26 cellular contexts compared by ENCODE assay signal in the genomic region with DNA sequence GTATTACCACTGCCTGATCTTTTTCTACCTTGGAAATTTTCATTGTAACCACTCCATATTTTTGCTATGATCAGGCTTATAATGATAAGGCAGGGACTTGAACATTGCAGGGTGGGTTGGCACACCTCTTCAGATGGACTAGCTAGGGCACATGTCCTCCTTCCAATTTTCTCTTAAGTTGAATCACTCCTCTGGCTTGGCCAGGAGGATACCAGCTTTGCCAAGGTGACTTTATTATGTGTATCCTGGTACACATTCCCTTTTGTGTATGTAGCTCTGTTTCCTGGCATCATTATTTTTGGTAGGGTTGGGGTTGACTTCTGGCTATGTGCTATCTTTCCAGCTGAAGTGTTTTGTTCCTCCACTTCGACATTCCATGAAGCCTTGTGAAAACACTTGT. TPM values are rescaled to one million over a fixed set of nuclear protein-coding genes. Genes with fewer than 3 reads are reported as not detected.
DNase-seq lines count a peak whose midpoint lies in the region; ATAC-seq, FAIRE-seq and TF ChIP-seq lines count a peak whose summit lies in the region.
"Had no signal": no experiment of that assay in that cellular context is flagged by ENCODE, and none has a peak within 500 bp of the region (broad histone marks: within the 10 kb centered on the region; RNA-seq: fewer than 3 reads in every experiment).

No MANE protein-coding gene starts in this region.

- peak overlapping the region; percentile 70 for H3K27ac Mint-ChIP-seq in nephron progenitor cell
- H3K27ac Mint-ChIP-seq: CD14-positive monocyte; CD4-positive, alpha-beta memory T cell; CD4-positive, CD25-positive, alpha-beta regulatory T cell; CD8-positive, alpha-beta memory T cell had no signal

- TF ChIP-seq CTCF in liver (IDR thresholded peaks at IDR 0.05; ENCODE audit: low read depth, low read length, missing input control) (no peak), right lobe of liver (IDR thresholded peaks at IDR 0.05) (no peak), nephron progenitor cell (IDR thresholded peaks at IDR 0.05) (no peak), psoas muscle (IDR thresholded peaks at IDR 0.05) (no peak), sigmoid colon (IDR thresholded peaks at IDR 0.05) (no peak)

- ATAC-seq in right lobe of liver (no peak), psoas muscle (peak; percentile 42 to 85 (median 68)), GM19324 (IDR thresholded peaks at IDR 0.05; ENCODE audit: low FRiP score, unreplicated experiment) (no peak)

- TF ChIP-seq RAD21 in liver (IDR thresholded peaks at IDR 0.05): no peak

- H3K36me3 ChIP-seq in liver (ENCODE audit: control insufficient read depth in 4 of 4, insufficient read depth in 3 of 4, low read depth in 1 of 4, low read length in 3 of 4) (no peaks in the 10 kb centered on the region), right lobe of liver (no peaks in the 10 kb centered on the region), psoas muscle (ENCODE audit: insufficient read depth in 1 of 2, low read depth in 1 of 2) (no peaks in the 10 kb centered on the region), sigmoid colon (no peaks in the 10 kb centered on the region)
- H3K36me3 ChIP-seq: BE2C, BLaER1 had no signal

- DNase-seq in right lobe of liver (no peak), nephron progenitor cell (no peak), psoas muscle (no peak), urothelium cell line (ENCODE audit: low spot score) (no peak), COLO668 (lab: John Stamatoyannopoulos, UW; ENCODE audit: unreplicated experiment) (no peak), sigmoid colon (no peak)
- DNase-seq: 8988T; ACHN; BE2C; C1 segment of cervical spinal cord; Caco-2; Calu3; CD4-positive, alpha-beta memory T cell; CD4-positive, CD25-positive, alpha-beta regulatory T cell; CD8-positive, alpha-beta memory T cell; DMS79 treated with DMSO at 0.1 percent for 48 hours; GF-D8 had no signal

- peaks cover 0 to 3% (median 0%) of the 10 kb centered on the region in 4 donors for H3K9me3 ChIP-seq in liver (ENCODE audit: control insufficient read depth in 4 of 4, low read length in 3 of 4)
- H3K9me3 ChIP-seq in right lobe of liver: no peaks in the 10 kb centered on the region
- no peaks in the 10 kb centered on the region for H3K9me3 ChIP-seq in psoas muscle
- H3K9me3 ChIP-seq in sigmoid colon: peaks cover 0 to 4% (median 2%) of the 10 kb centered on the region in 4 donors
- H3K9me3 ChIP-seq: BE2C had no signal

- H3K9ac ChIP-seq in liver (ENCODE audit: low read depth in 1 of 2, low read length in 2 of 2): no peak overlapping the region
- H3K9ac ChIP-seq: BLaER1 had no signal

- no peak for TF ChIP-seq EP300 in sigmoid colon (IDR thresholded peaks at IDR 0.05)

- intact Hi-C loops in right lobe of liver (cut with DNase I): no loop called here
- intact Hi-C loops in psoas muscle (cut with DNase I): no loop called here
- intact Hi-C loops in sigmoid colon (cut with DNase I): no loop called here

- H3K27ac ChIP-seq in liver (ENCODE audit: low read depth in 1 of 2, low read length in 2 of 2) (peak overlapping the region; percentile 6 to 7), right lobe of liver (no peak overlapping the region), psoas muscle (no peak overlapping the region), sigmoid colon (no peak overlapping the region)
- H3K27ac ChIP-seq: BLaER1 had no signal

- peak; percentile 17 for FAIRE-seq in urothelium cell line (lab: Jason Lieb, UNC)
- FAIRE-seq: A204.1, D721Med, G401.6, GM12891, GM19239 had no signal

- no peak overlapping the region for H3K4me3 ChIP-seq in liver (ENCODE audit: low read depth in 1 of 3, low read length in 3 of 3)
- no peak overlapping the region for H3K4me3 ChIP-seq in right lobe of liver
- no peak overlapping the region for H3K4me3 ChIP-seq in psoas muscle
- H3K4me3 ChIP-seq in sigmoid colon: no peak overlapping the region
- H3K4me3 ChIP-seq: BLaER1 had no signal

- peaks cover 7% of the 10 kb centered on the region for H3K27me3 Mint-ChIP-seq in nephron progenitor cell (ENCODE audit: low read depth, poor library complexity)
- H3K27me3 Mint-ChIP-seq: CD4-positive, CD25-positive, alpha-beta regulatory T cell had no signal

- H3K4me1 Mint-ChIP-seq in nephron progenitor cell: peaks cover 39% of the 10 kb centered on the region
- H3K4me1 Mint-ChIP-seq: CD4-positive, alpha-beta memory T cell; CD4-positive, CD25-positive, alpha-beta regulatory T cell; CD8-positive, alpha-beta memory T cell had no signal

- H3K27me3 ChIP-seq in liver (ENCODE audit: control insufficient read depth in 4 of 4, insufficient read depth in 4 of 4, low read length in 3 of 4) (no peaks in the 10 kb centered on the region), right lobe of liver (no peaks in the 10 kb centered on the region), psoas muscle (ENCODE audit: insufficient read depth in 3 of 3, low read length in 2 of 3) (no peaks in the 10 kb centered on the region), sigmoid colon (no peaks in the 10 kb centered on the region)
- H3K27me3 ChIP-seq: BE2C, BLaER1 had no signal

- H3K4me1 ChIP-seq in liver (ENCODE audit: control insufficient read depth in 4 of 4, insufficient read depth in 4 of 4, low read length in 3 of 4) (peaks cover 0 to 9% (median 6%) of the 10 kb centered on the region in 4 donors), right lobe of liver (no peaks in the 10 kb centered on the region), psoas muscle (peaks cover 14% of the 10 kb centered on the region), sigmoid colon (no peaks in the 10 kb centered on the region)
- H3K4me1 ChIP-seq: BE2C, Caco-2 had no signal

- peaks cover 14% of the 10 kb centered on the region for H3K9me3 Mint-ChIP-seq in nephron progenitor cell
- H3K9me3 Mint-ChIP-seq: CD4-positive, alpha-beta memory T cell had no signal

- H3K36me3 Mint-ChIP-seq in nephron progenitor cell (ENCODE audit: low read depth): peaks cover 5% of the 10 kb centered on the region
- H3K36me3 Mint-ChIP-seq: CD14-positive monocyte; CD4-positive, alpha-beta memory T cell; CD4-positive, CD25-positive, alpha-beta regulatory T cell; CD8-positive, alpha-beta memory T cell had no signal

- 85% methylated on average over 1 of the region's 1 CpG for WGBS in liver
- 75% methylated on average over 1 of the region's 1 CpG for WGBS in right lobe of liver (ENCODE audit: insufficient coverage, low coverage, low lambda C conversion rate, missing lambda C conversion rate)
- 21 to 29% (median 26%) methylated on average over 1 of the region's 1 CpG for WGBS in psoas muscle, 3 donors
- 61 to 68% methylated on average over 1 of the region's 1 CpG for WGBS in sigmoid colon, 2 donors

- no peak overlapping the region for H3K4me3 Mint-ChIP-seq in nephron progenitor cell
- H3K4me3 Mint-ChIP-seq: CD14-positive monocyte; CD4-positive, alpha-beta memory T cell; CD4-positive, CD25-positive, alpha-beta regulatory T cell; CD8-positive, alpha-beta memory T cell had no signal

- TF ChIP-seq POLR2A in right lobe of liver (IDR thresholded peaks at IDR 0.05) (no peak), sigmoid colon (IDR thresholded peaks at IDR 0.05) (no peak)

TF ChIP-seq in liver, 16 proteins besides CTCF, POLR2A, EP300 and RAD21 (continues in another document):
- TF ChIP-seq RXRA (IDR thresholded peaks at IDR 0.05): no peak
- TF ChIP-seq, protein P1, sequence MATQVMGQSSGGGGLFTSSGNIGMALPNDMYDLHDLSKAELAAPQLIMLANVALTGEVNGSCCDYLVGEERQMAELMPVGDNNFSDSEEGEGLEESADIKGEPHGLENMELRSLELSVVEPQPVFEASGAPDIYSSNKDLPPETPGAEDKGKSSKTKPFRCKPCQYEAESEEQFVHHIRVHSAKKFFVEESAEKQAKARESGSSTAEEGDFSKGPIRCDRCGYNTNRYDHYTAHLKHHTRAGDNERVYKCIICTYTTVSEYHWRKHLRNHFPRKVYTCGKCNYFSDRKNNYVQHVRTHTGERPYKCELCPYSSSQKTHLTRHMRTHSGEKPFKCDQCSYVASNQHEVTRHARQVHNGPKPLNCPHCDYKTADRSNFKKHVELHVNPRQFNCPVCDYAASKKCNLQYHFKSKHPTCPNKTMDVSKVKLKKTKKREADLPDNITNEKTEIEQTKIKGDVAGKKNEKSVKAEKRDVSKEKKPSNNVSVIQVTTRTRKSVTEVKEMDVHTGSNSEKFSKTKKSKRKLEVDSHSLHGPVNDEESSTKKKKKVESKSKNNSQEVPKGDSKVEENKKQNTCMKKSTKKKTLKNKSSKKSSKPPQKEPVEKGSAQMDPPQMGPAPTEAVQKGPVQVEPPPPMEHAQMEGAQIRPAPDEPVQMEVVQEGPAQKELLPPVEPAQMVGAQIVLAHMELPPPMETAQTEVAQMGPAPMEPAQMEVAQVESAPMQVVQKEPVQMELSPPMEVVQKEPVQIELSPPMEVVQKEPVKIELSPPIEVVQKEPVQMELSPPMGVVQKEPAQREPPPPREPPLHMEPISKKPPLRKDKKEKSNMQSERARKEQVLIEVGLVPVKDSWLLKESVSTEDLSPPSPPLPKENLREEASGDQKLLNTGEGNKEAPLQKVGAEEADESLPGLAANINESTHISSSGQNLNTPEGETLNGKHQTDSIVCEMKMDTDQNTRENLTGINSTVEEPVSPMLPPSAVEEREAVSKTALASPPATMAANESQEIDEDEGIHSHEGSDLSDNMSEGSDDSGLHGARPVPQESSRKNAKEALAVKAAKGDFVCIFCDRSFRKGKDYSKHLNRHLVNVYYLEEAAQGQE (IDR thresholded peaks at IDR 0.05): no peak
- TF ChIP-seq HNF4G (IDR thresholded peaks at IDR 0.05): no peak
- no peak for TF ChIP-seq EGR1 (IDR thresholded peaks at IDR 0.05; ENCODE audit: low read depth in 2 of 2)
- TF ChIP-seq, protein P2, sequence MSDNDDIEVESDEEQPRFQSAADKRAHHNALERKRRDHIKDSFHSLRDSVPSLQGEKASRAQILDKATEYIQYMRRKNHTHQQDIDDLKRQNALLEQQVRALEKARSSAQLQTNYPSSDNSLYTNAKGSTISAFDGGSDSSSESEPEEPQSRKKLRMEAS (IDR thresholded peaks at IDR 0.05): no peak
- TF ChIP-seq HNF4A (conservative IDR thresholded peaks at IDR 0.05): no peak
- TF ChIP-seq, protein P3, sequence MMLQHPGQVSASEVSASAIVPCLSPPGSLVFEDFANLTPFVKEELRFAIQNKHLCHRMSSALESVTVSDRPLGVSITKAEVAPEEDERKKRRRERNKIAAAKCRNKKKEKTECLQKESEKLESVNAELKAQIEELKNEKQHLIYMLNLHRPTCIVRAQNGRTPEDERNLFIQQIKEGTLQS (IDR thresholded peaks at IDR 0.05): no peak
- no peak for TF ChIP-seq YY1 (IDR thresholded peaks at IDR 0.05)
- TF ChIP-seq FOXA1 (IDR thresholded peaks at IDR 0.05): no peak

RNA-seq across cellular contexts. Expression of a gene that starts 8.5 kb away (rescaled TPM):
- total RNA-seq in liver (1 to 10 TPM in 1 of 2 donors, under 1 TPM in 1; 0.75 to 1.3 TPM), right lobe of liver (1 to 10 TPM in 5 of 6 experiments, under 1 TPM in 1; 0.62 to 3.3 (median 2.7) TPM), psoas muscle (10 to 100 TPM in 2 of 4 donors, 1 to 10 TPM in 2; 5.9 to 16.0 (median 9.6) TPM), sigmoid colon (10 to 100 TPM; 10.2 to 23.4 (median 11.9) TPM)
- polyA plus RNA-seq in liver (under 1 TPM; 0.88 to 0.99 TPM), psoas muscle (10 to 100 TPM in 2 of 3 donors, 1 to 10 TPM in 1; 8.8 to 20.7 (median 18.0) TPM), sigmoid colon (1 to 10 TPM in 1 of 3 donors, under 1 TPM in 2; 0.23 to 3.4 (median 0.60) TPM)
- total RNA-seq: CD4-positive, alpha-beta memory T cell; CD4-positive, CD25-positive, alpha-beta regulatory T cell had no signal
- polyA plus RNA-seq: CD4-positive, alpha-beta memory T cell; CD8-positive, alpha-beta memory T cell had no signal

Comparison
In these comparisons a context has a peak if more than half of its experiments do, and no peak if none do; other contexts are left out.
1. H3K27ac ChIP-seq: peak in liver (2 of 2); none in right lobe of liver (0 of 3), psoas muscle (single experiment) and sigmoid colon (0 of 4).
2. ATAC-seq: peak in psoas muscle (4 of 4); none in right lobe of liver (0 of 4) and GM19324 (single experiment).